ENCODE assay signal across 7 cellular contexts in genomic region chr11:72976521-72976892, GRCh38.
A peak's percentile ranks its signal among the peaks of the same experiment; 100 is the strongest.
DNase-seq lines count a peak whose midpoint lies in the region; ATAC-seq and TF ChIP-seq lines count a peak whose summit lies in the region.
"Not testable (repeated sequence)": the region's sequence is repeated elsewhere in the genome, so short reads cannot be mapped to it uniquely, and the experiment has no call there.

No MANE protein-coding gene starts in this region.

- not testable (repeated sequence) for H3K4me3 ChIP-seq in GM23248; coronary artery; right atrium auricular region; smooth muscle cell; thyroid gland (replicated peaks in 1 of 3)

- peak overlapping the region; percentile 2 for H3K4me2 ChIP-seq in GM23248 (ENCODE audit: unreplicated experiment)
- not testable (repeated sequence) for H3K4me2 ChIP-seq in smooth muscle cell

- not testable (repeated sequence) for H3K36me3 ChIP-seq in GM23248 (ENCODE audit: low read depth); right atrium auricular region; smooth muscle cell (ENCODE audit: low read depth); thyroid gland

- not testable (repeated sequence) for H3K27me3 ChIP-seq in GM23248 (replicated peaks; ENCODE audit: insufficient read depth); right atrium auricular region; smooth muscle cell (ENCODE audit: low read depth); thyroid gland

- H3K27ac Mint-ChIP-seq in activated T-helper 17 cell treated with anti-CD3 and anti-CD28 coated beads, Interleukin-2, amount 50 U/mL, for 72 hours: peak overlapping the region; percentile 1
- H3K27ac Mint-ChIP-seq in natural killer cell treated with Interleukin-12 subunit alpha and Interleukin-12 subunit beta and Interleukin-15 and Interleukin-18, amount 100 ng/mL, for 72 hours: peak overlapping the region; percentile 92 to 95

- not testable (repeated sequence) for ATAC-seq in activated T-helper 17 cell treated with anti-CD3 and anti-CD28 coated beads, Interleukin-2, amount 50 U/mL, for 72 hours (replicated peaks); natural killer cell treated with Interleukin-12 subunit alpha and Interleukin-12 subunit beta and Interleukin-15 and Interleukin-18, amount 100 ng/mL, for 72 hours

- not testable (repeated sequence) for DNase-seq in GM23248; coronary artery (ENCODE audit: low spot score); right atrium auricular region (ENCODE audit: low spot score); natural killer cell treated with Interleukin-12 subunit alpha and Interleukin-12 subunit beta and Interleukin-15 and Interleukin-18, amount 100 ng/mL, for 72 hours (ENCODE audit: low spot score); smooth muscle cell (lab: John Stamatoyannopoulos, UW; ENCODE audit: unreplicated experiment); thyroid gland

- H3K9me2 ChIP-seq in GM23248 (ENCODE audit: insufficient read depth): not testable (repeated sequence)

- not testable (repeated sequence) for TF ChIP-seq CTCF in coronary artery (IDR thresholded peaks at IDR 0.05); right atrium auricular region (IDR thresholded peaks at IDR 0.05); smooth muscle cell (IDR thresholded peaks at IDR 0.05; ENCODE audit: borderline replicate concordance, insufficient read depth, poor library complexity, severe bottlenecking); thyroid gland (IDR thresholded peaks at IDR 0.05)

- TF ChIP-seq POLR2A in thyroid gland (IDR thresholded peaks at IDR 0.05): not testable (repeated sequence)

- H4K20me1 ChIP-seq in GM23248 (ENCODE audit: insufficient read depth); smooth muscle cell (ENCODE audit: low read depth): not testable (repeated sequence)

- not testable (repeated sequence) for H3K27me3 Mint-ChIP-seq in activated T-helper 17 cell treated with anti-CD3 and anti-CD28 coated beads, Interleukin-2, amount 50 U/mL, for 72 hours; natural killer cell treated with Interleukin-12 subunit alpha and Interleukin-12 subunit beta and Interleukin-15 and Interleukin-18, amount 100 ng/mL, for 72 hours

- not testable (repeated sequence) for H3K79me2 ChIP-seq in GM23248 (ENCODE audit: insufficient read depth); smooth muscle cell (ENCODE audit: low read depth)

- not testable (repeated sequence) for H3K9me3 ChIP-seq in GM23248 (ENCODE audit: low read depth); right atrium auricular region; smooth muscle cell (replicated peaks; ENCODE audit: low read depth); thyroid gland

- in situ Hi-C loops in GM23248 (cut with MboI): not testable (repeated sequence)

- not testable (repeated sequence) for H3K9me3 Mint-ChIP-seq in activated T-helper 17 cell treated with anti-CD3 and anti-CD28 coated beads, Interleukin-2, amount 50 U/mL, for 72 hours; natural killer cell treated with Interleukin-12 subunit alpha and Interleukin-12 subunit beta and Interleukin-15 and Interleukin-18, amount 100 ng/mL, for 72 hours

- H2AFZ ChIP-seq in GM23248; smooth muscle cell (ENCODE audit: low read depth): not testable (repeated sequence)

- peaks cover 41% of the 10 kb centered on the region for H3K4me1 ChIP-seq in GM23248 (ENCODE audit: insufficient read depth)
- H3K4me1 ChIP-seq in right atrium auricular region: peaks cover 0 to 15% of the 10 kb centered on the region in 2 donors
- H3K4me1 ChIP-seq in smooth muscle cell (ENCODE audit: low read depth); thyroid gland: not testable (repeated sequence)

- not testable (repeated sequence) for H3K4me3 Mint-ChIP-seq in activated T-helper 17 cell treated with anti-CD3 and anti-CD28 coated beads, Interleukin-2, amount 50 U/mL, for 72 hours; natural killer cell treated with Interleukin-12 subunit alpha and Interleukin-12 subunit beta and Interleukin-15 and Interleukin-18, amount 100 ng/mL, for 72 hours

- peaks cover 48% of the 10 kb centered on the region for H3F3A ChIP-seq in GM23248 (ENCODE audit: insufficient read depth)
- not testable (repeated sequence) for H3F3A ChIP-seq in smooth muscle cell (ENCODE audit: low read depth)

- H3K4me1 Mint-ChIP-seq in activated T-helper 17 cell treated with anti-CD3 and anti-CD28 coated beads, Interleukin-2, amount 50 U/mL, for 72 hours: peaks cover 16% of the 10 kb centered on the region
- H3K4me1 Mint-ChIP-seq in natural killer cell treated with Interleukin-12 subunit alpha and Interleukin-12 subunit beta and Interleukin-15 and Interleukin-18, amount 100 ng/mL, for 72 hours (ENCODE audit: low read depth in 2 of 2): peaks cover 67 to 72% of the 10 kb centered on the region in 2 donors

- H3K9ac ChIP-seq in GM23248; smooth muscle cell (ENCODE audit: low read depth): not testable (repeated sequence)

- WGBS in GM23248 (ENCODE audit: low coverage in 1 of 2, low lambda C conversion rate in 2 of 2, missing lambda C conversion rate in 2 of 2), 2 experiments: 83 to 93% methylated on average over 1 of the region's 1 CpG
- WGBS in smooth muscle cell (ENCODE audit: low lambda C conversion rate): 100% methylated on average over 1 of the region's 1 CpG
- 100% methylated on average over 1 of the region's 1 CpG for WGBS in thyroid gland, 2 donors

- not testable (repeated sequence) for H3K27ac ChIP-seq in GM23248
- H3K27ac ChIP-seq in coronary artery (peak overlapping the region; percentile 74 to 81), right atrium auricular region (peak overlapping the region; percentile 61 to 66), smooth muscle cell (ENCODE audit: low read depth) (peak overlapping the region; percentile 51), thyroid gland (peak overlapping the region; percentile 11 to 34 (median 24))

- intact Hi-C loops in thyroid gland (cut with DNase I): not testable (repeated sequence)

- peaks cover 27% of the 10 kb centered on the region for H3K36me3 Mint-ChIP-seq in activated T-helper 17 cell treated with anti-CD3 and anti-CD28 coated beads, Interleukin-2, amount 50 U/mL, for 72 hours (ENCODE audit: low read depth)
- H3K36me3 Mint-ChIP-seq in natural killer cell treated with Interleukin-12 subunit alpha and Interleukin-12 subunit beta and Interleukin-15 and Interleukin-18, amount 100 ng/mL, for 72 hours: peaks cover 45% of the 10 kb centered on the region
